Comparison of ENCODE assay signal across 8 cellular contexts in the genomic region with DNA sequence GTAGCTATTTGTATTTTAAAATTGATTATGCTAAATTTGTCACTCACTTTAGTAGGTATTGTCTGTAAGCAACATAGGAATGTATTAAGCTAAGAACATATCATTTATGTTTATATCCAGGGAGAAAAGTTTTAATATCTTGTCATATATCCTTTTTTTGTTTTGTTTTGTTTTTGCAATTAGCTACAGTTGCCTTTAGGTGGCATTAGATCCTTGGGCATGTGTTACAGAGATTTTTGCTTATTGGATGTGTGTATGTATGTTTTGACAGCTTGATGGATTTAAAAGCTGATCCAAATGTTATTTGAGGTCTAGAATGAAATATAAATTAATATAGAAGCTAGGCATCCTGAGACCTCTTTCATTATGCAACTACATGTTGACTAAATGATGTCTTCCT. TPM values are rescaled to one million over a fixed set of nuclear protein-coding genes. Genes with fewer than 3 reads are reported as not detected.
A peak's percentile ranks its signal among the peaks of the same experiment; 100 is the strongest.
DNase-seq lines count a peak whose midpoint lies in the region; ATAC-seq and TF ChIP-seq lines count a peak whose summit lies in the region.

No MANE protein-coding gene starts in this region.

- in situ Hi-C loops in SK-MEL-5 (cut with HindIII; ENCODE audit: low pct_unique_long_range_greater_than_20kb, low sequenced_read_pairs), result no loop called here

- H3K27me3 ChIP-seq in A673 (replicated peaks; ENCODE audit: insufficient read depth, low read depth, low read length, poor library complexity), result no peaks in the 10 kb centered on the region
- H3K27me3 ChIP-seq in CD8-positive, alpha-beta memory T cell (ENCODE audit: insufficient read depth, low read length, poor library complexity, severe bottlenecking), result no peaks in the 10 kb centered on the region

- H3K4me1 Mint-ChIP-seq in CD8-positive, alpha-beta memory T cell, result no peaks in the 10 kb centered on the region
- no peaks in the 10 kb centered on the region for H3K4me1 Mint-ChIP-seq in activated T-cell treated with anti-CD3 and anti-CD28 coated beads, Interleukin-2, amount 50 U/mL, for 4 hours (ENCODE audit: low read depth)

- POLR2A ChIA-PET in A673 (lab: Charles Lee; ENCODE audit: low non-redundant PET), result no interaction called here
- POLR2A ChIA-PET in CD8-positive, alpha-beta memory T cell (lab: Charles Lee), result no interaction called here

- no peak overlapping the region for H3K4me3 ChIP-seq in A673 (ENCODE audit: low read depth, low read length, poor library complexity, severe bottlenecking)
- no peak overlapping the region for H3K4me3 ChIP-seq in GM12865 (ENCODE audit: low read depth, low read length)
- no peak overlapping the region for H3K4me3 ChIP-seq in CD8-positive, alpha-beta memory T cell (ENCODE audit: low read length)

- H3K4me1 ChIP-seq in A673 (ENCODE audit: insufficient read depth, low read length, poor library complexity, severe bottlenecking), result no peaks in the 10 kb centered on the region
- no peaks in the 10 kb centered on the region for H3K4me1 ChIP-seq in CD8-positive, alpha-beta memory T cell (ENCODE audit: insufficient read depth, low read length)

- H3K36me3 Mint-ChIP-seq in CD8-positive, alpha-beta memory T cell, result no peaks in the 10 kb centered on the region
- no peaks in the 10 kb centered on the region for H3K36me3 Mint-ChIP-seq in activated T-cell treated with anti-CD3 and anti-CD28 coated beads, Interleukin-2, amount 50 U/mL, for 4 hours (ENCODE audit: insufficient read depth)

- CTCF ChIA-PET in A673 (lab: Charles Lee), result interaction anchor here (0.5 to 1.3 kb wide), 3 partner anchors 11 to 401 kb away, joined by 3 to 8 read pairs (median 4); no protein-coding TSS in a partner anchor
- CTCF ChIA-PET in CD8-positive, alpha-beta memory T cell (lab: Charles Lee), result interaction anchor here (0.9 kb wide), 1 partner anchor 13 kb away, joined by 3 read pairs; no protein-coding TSS in a partner anchor

- no peak overlapping the region for H3K4me3 Mint-ChIP-seq in CD8-positive, alpha-beta memory T cell
- no peak overlapping the region for H3K4me3 Mint-ChIP-seq in activated T-cell treated with anti-CD3 and anti-CD28 coated beads, Interleukin-2, amount 50 U/mL, for 4 hours

- intact Hi-C loops in A673 (cut with micrococcal nuclease; ENCODE audit: unreplicated experiment), result loop anchor here (1.0 to 10.0 kb wide), 3 partner anchors 393 to 1042 kb away; no protein-coding TSS in a partner anchor

- H3K27ac ChIP-seq in A673 (ENCODE audit: low read depth, low read length, poor library complexity, severe bottlenecking), result no peak overlapping the region
- no peak overlapping the region for H3K27ac ChIP-seq in CD8-positive, alpha-beta memory T cell (ENCODE audit: low read depth, low read length)

- DNase-seq in A673 (ENCODE audit: low spot score), result peak; percentile 37
- DNase-seq in GM12865 (ENCODE audit: low read depth), result peak; percentile 53
- peak; percentile 35 for DNase-seq in SK-MEL-5 (ENCODE audit: low read depth, low spot score)
- DNase-seq in glomerular visceral epithelial cell (ENCODE audit: extremely low spot score), result peak; percentile 40
- DNase-seq in CD8-positive, alpha-beta memory T cell, result no peak
- DNase-seq in activated T-cell treated with anti-CD3 and anti-CD28 coated beads, Interleukin-2, amount 50 U/mL, for 4 hours, result no peak

- no peak overlapping the region for H3K27ac Mint-ChIP-seq in CD8-positive, alpha-beta memory T cell

- H3K9me3 ChIP-seq in A673 (ENCODE audit: low read depth, low read length, poor library complexity, severe bottlenecking), result no peaks in the 10 kb centered on the region
- no peaks in the 10 kb centered on the region for H3K9me3 ChIP-seq in CD8-positive, alpha-beta memory T cell (ENCODE audit: low read length)

- no peaks in the 10 kb centered on the region for H3K36me3 ChIP-seq in A673 (ENCODE audit: insufficient read depth, low read length, poor library complexity, severe bottlenecking)
- H3K36me3 ChIP-seq in CD8-positive, alpha-beta memory T cell (ENCODE audit: insufficient read depth, low read length), result no peaks in the 10 kb centered on the region

- ATAC-seq in HG02885 (IDR thresholded peaks at IDR 0.05; ENCODE audit: poor library complexity, unreplicated experiment) (no peak), HG02678 (IDR thresholded peaks at IDR 0.05; ENCODE audit: unreplicated experiment) (no peak)
- no peak for ATAC-seq in activated T-cell treated with anti-CD3 and anti-CD28 coated beads, Interleukin-2, amount 50 U/mL, for 4 hours

- H3K27me3 Mint-ChIP-seq in CD8-positive, alpha-beta memory T cell, result peaks cover 4 to 34% of the 10 kb centered on the region in 2 donors
- H3K27me3 Mint-ChIP-seq in activated T-cell treated with anti-CD3 and anti-CD28 coated beads, Interleukin-2, amount 50 U/mL, for 4 hours (ENCODE audit: low read depth), result peaks cover 8% of the 10 kb centered on the region

- peaks cover 0 to 3% (median 0%) of the 10 kb centered on the region in 5 donors for H3K9me3 Mint-ChIP-seq in CD8-positive, alpha-beta memory T cell
- H3K9me3 Mint-ChIP-seq in activated T-cell treated with anti-CD3 and anti-CD28 coated beads, Interleukin-2, amount 50 U/mL, for 4 hours, result no peaks in the 10 kb centered on the region

- no TSS peak for BruUV-seq in A673 (replicated peaks; lab: Mats Ljungman, UMichigan)

- peak; percentile 65 for TF ChIP-seq CTCF in A673 (conservative IDR thresholded peaks at IDR 0.05; ENCODE audit: low read depth, low read length)
- peak; percentile 50 for TF ChIP-seq CTCF in GM12865 (IDR thresholded peaks at IDR 0.05; ENCODE audit: insufficient read depth, low read depth, low read length, missing control alignments)

RNA-seq across cellular contexts. Expression of a gene that starts 36.1 kb away (rescaled TPM):
- 38.5 and 44.2 TPM in 2 replicates for total RNA-seq in A673 (2021)
- 10.6 and 11.5 TPM in 2 replicates for total RNA-seq in SK-MEL-5 (2014; rRNA removed; shearing (Covaris generic))
- 16.3 and 25.9 TPM in 2 replicates for polyA plus RNA-seq in SK-MEL-5 (2015; cell fraction: cytosol; rRNA removed)
- polyA plus RNA-seq in SK-MEL-5 (2015; cell fraction: nucleus; rRNA removed), result 46.9 and 51.9 TPM in 2 replicates
- total RNA-seq in CD8-positive, alpha-beta memory T cell, result 10 to 100 TPM; 68.0 to 68.1 TPM
- 17.4 TPM for polyA plus RNA-seq in CD8-positive, alpha-beta memory T cell
- 100 to 1,000 TPM in 2 of 3 donors, 10 to 100 TPM in 1; 94.4 to 113 (median 103) TPM for total RNA-seq in activated T-cell treated with anti-CD3 and anti-CD28 coated beads, Interleukin-2, amount 50 U/mL, for 4 hours

Comparison
In these comparisons a context has a peak if more than half of its experiments do, and no peak if none do; other contexts are left out.
1. DNase-seq: peak in A673 (single experiment), GM12865 (single experiment), SK-MEL-5 (single experiment) and glomerular visceral epithelial cell (single experiment); none in CD8-positive, alpha-beta memory T cell (0 of 5) and activated T-cell treated with anti-CD3 and anti-CD28 coated beads, Interleukin-2, amount 50 U/mL, for 4 hours (single experiment).